In the genomic region with DNA sequence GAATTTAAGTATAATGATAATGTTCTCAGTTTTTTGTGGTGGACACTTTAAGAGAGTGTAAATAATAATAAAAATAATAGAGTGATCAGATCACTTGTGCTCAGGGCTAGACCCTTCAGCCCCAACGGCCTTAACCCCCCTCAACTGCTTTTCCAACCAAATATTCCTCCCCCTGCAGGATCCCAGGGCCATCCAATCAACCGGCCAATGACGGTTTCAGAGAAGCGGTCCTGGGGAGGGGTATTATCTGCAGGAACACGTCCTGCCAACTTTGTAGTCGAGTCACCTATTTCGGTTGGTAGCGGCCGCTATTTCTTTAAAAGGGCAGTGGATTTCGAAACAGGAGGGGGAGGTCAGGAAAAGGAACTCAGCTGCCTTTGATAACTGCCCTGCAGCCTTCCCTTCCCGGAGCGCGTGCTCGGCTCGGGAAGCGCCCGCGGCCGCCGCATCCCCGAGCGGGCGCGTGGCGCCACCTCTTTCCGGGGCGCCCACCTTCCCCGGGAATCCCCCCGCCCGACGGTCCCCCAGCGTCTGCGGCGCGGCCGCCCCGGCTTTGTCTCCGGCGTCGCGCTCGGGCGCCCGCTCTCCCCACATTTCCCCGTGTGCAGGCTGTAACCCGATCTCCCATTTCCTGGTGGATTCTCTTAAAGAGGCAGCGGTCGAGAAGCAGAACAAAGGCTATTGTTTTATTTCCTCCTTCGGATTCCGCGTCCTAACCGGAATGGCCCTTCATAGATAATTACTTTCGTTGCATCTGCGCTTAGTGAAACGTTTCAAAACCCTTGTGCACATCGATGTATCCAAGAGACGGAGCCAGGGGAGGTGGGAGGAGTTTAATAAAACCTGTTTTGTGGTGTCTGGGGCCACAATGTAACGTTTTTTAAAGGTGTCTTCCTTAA, we compare ENCODE assay signal across 8 cellular contexts.
DNase-seq lines count a peak whose midpoint lies in the region; ATAC-seq and TF ChIP-seq lines count a peak whose summit lies in the region.

No MANE protein-coding gene starts in this region.

- peak; percentile 87 for DNase-seq in AG20443 (ENCODE audit: low spot score)
- peak; percentile 80 for DNase-seq in NCI-H345 (lab: John Stamatoyannopoulos, UW)
- peak; percentile 38 for DNase-seq in activated CD4-positive, alpha-beta T cell treated with anti-CD3 and anti-CD28 coated beads for 1 hour
- DNase-seq in choroid plexus epithelial cell (ENCODE audit: low read depth), result peak; percentile 75
- DNase-seq in kidney tubule cell (ENCODE audit: low spot score), result peak; percentile 95
- peak in 3 of 4 experiments; percentile 24 to 35 (median 31) for DNase-seq in stimulated activated CD4-positive, alpha-beta T cell treated with anti-CD3 and anti-CD28 coated beads, Interleukin-1b, Interleukin-23, amount 100 ng/mL, for 24 hours (ENCODE audit: low read depth in 4 of 4, low spot score in 1 of 4)

- ATAC-seq in HG03159 (IDR thresholded peaks at IDR 0.05; ENCODE audit: unreplicated experiment), result peak; percentile 34

- in situ Hi-C loops in GM18951 (cut with MboI; ENCODE audit: low sequenced_read_pairs, unreplicated experiment), result no loop called here

- peak; percentile 32 for TF ChIP-seq CTCF in choroid plexus epithelial cell (conservative IDR thresholded peaks at IDR 0.05; ENCODE audit: low read depth, low read length)

- peak overlapping the region; percentile 81 for H3K4me3 ChIP-seq in choroid plexus epithelial cell (ENCODE audit: low read depth, low read length)

- peak; percentile 61 for TF ChIP-seq POLR2A in GM18951 (IDR thresholded peaks at IDR 0.05; ENCODE audit: extremely low read depth, insufficient read depth, insufficient read length)

Comparison
In these comparisons a context has a peak if more than half of its experiments do, and no peak if none do; other contexts are left out.
1. Peak in every context shown above with its lines: DNase-seq, ATAC-seq and H3K4me3 ChIP-seq.
2. DNase-seq: peak in every context shown above with its lines; median percentile 95 in kidney tubule cell; 87 in AG20443; 80 in NCI-H345; 75 in choroid plexus epithelial cell; 38 in activated CD4-positive, alpha-beta T cell treated with anti-CD3 and anti-CD28 coated beads for 1 hour; 31 in stimulated activated CD4-positive, alpha-beta T cell treated with anti-CD3 and anti-CD28 coated beads, Interleukin-1b, Interleukin-23, amount 100 ng/mL, for 24 hours.